1 cellular context compared by ENCODE assay signal in the genomic region with DNA sequence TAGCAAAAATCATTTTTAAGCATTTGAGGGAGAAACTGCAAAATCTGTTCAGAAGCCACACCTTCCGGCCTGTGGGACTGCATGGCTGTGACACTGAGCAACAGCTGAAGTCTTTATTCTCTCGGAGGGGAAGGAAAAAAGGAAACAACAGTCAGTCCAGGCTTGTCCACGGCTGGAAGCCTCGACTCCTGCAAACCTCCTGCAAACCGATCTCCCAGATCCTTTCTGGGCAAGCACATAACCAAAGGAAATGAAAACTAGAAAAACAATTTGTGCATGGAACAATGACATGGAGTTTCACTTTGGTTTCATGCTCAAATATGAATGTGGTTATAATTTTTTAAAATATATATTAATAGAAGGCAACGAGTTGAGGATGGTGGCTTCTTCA.
A peak's percentile ranks its signal among the peaks of the same experiment; 100 is the strongest.
TF ChIP-seq lines count a peak whose summit lies in the region.

No MANE protein-coding gene starts in this region.

TF ChIP-seq in IMR-90, 13 proteins besides CTCF, POLR2A, EP300 and RAD21:
- TF ChIP-seq BHLHE40 (IDR thresholded peaks at IDR 0.05; ENCODE audit: low read depth, low read length), result no peak
- no peak for TF ChIP-seq MAZ (IDR thresholded peaks at IDR 0.05; ENCODE audit: borderline replicate concordance, low read depth, low read length)
- TF ChIP-seq, protein P1, sequence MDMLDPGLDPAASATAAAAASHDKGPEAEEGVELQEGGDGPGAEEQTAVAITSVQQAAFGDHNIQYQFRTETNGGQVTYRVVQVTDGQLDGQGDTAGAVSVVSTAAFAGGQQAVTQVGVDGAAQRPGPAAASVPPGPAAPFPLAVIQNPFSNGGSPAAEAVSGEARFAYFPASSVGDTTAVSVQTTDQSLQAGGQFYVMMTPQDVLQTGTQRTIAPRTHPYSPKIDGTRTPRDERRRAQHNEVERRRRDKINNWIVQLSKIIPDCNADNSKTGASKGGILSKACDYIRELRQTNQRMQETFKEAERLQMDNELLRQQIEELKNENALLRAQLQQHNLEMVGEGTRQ (IDR thresholded peaks at IDR 0.05; ENCODE audit: low read depth, low read length), result no peak
- no peak for TF ChIP-seq MAFK (IDR thresholded peaks at IDR 0.05; ENCODE audit: low read depth, low read length)
- TF ChIP-seq FOS (IDR thresholded peaks at IDR 0.05; ENCODE audit: low read depth, low read length), result no peak
- TF ChIP-seq RCOR1 (IDR thresholded peaks at IDR 0.05; ENCODE audit: insufficient replicate concordance, low read length), result no peak
- TF ChIP-seq CHD1 (IDR thresholded peaks at IDR 0.05; ENCODE audit: low read depth, low read length), result 0 out of 2 replicates have a peak, but pooled peaks have one; percentile 10
- no peak for TF ChIP-seq RFX5 (IDR thresholded peaks at IDR 0.05; ENCODE audit: low read depth, low read length)
- TF ChIP-seq, protein P2, sequence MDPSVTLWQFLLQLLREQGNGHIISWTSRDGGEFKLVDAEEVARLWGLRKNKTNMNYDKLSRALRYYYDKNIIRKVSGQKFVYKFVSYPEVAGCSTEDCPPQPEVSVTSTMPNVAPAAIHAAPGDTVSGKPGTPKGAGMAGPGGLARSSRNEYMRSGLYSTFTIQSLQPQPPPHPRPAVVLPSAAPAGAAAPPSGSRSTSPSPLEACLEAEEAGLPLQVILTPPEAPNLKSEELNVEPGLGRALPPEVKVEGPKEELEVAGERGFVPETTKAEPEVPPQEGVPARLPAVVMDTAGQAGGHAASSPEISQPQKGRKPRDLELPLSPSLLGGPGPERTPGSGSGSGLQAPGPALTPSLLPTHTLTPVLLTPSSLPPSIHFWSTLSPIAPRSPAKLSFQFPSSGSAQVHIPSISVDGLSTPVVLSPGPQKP (IDR thresholded peaks at IDR 0.05; ENCODE audit: borderline replicate concordance, low read depth, low read length), result no peak
